ENCODE assay signal across 8 cellular contexts in the genomic region with DNA sequence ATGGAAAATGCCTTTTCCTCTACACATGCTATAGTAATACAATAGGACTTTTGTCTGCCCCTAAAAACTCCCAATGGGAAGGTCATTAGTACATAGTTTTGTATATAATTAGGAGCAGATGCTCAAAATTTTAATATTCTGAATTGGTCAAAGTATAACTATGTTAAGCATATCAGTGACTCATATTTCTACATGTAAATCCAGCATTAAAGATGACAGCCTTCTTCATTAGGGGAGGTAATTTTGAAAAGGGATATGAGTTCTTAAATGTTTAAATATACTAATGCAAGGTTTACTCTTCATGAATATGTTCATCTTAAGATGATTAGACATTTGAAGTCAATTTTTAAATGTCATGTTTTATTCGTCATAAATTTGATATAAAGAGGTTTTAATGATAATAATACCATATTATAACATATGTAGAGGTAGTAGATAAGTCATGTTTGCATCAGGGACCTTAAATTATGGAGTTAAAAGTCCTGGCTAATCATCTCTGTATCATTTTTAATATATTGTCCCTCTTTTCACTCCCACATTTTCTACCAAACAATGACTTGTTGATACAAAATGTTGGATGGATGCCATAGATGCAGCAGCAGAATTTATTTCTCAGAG.
"Had no signal": no experiment of that assay in that cellular context is flagged by ENCODE, and none has a peak within 500 bp of the region (broad histone marks: within the 10 kb centered on the region; RNA-seq: fewer than 3 reads in every experiment).

No MANE protein-coding gene starts in this region.

- FAIRE-seq: H1, H54, HTR-8/SVneo, K562 had no signal

- DNase-seq: H9, HCEC 1CT, IMR-90 had no signal

- H3K4me1 Mint-ChIP-seq: GM23338, H9 had no signal

- H3K27ac Mint-ChIP-seq: GM23338, H9 had no signal

- H3K4me3 ChIP-seq: GM23338, K562 had no signal

- H3K4me2 ChIP-seq: GM23338 had no signal

- H3K4me3 Mint-ChIP-seq: GM23338, H9 had no signal

- H2AFZ ChIP-seq: GM23338 had no signal
